In the genomic region with DNA sequence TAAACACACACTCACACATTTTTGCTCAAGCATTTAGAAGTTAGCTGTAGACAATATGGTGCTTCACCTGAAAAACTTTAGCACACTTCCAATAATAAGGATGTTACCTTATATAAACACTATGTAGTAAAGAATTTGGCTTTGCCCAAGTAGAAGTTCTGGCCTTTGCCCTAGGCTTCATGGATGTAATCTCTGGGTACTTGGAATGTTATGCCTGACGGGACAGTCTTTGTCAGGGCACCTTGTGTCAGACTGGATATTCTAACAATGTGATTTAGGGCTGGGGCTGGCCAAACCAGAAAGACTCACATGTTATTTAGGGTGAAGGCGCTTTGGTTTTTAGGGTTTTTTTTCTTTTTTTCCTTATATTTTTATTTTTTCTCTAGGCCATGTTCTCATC, we compare ENCODE assay signal across 9 cellular contexts.
"Had no signal": no experiment of that assay in that cellular context is flagged by ENCODE, and none has a peak within 500 bp of the region (broad histone marks: within the 10 kb centered on the region; RNA-seq: fewer than 3 reads in every experiment).

No MANE protein-coding gene starts in this region.

- H2AFZ ChIP-seq: GM23248, GM23338 had no signal

- H3K9me3 ChIP-seq: HAP-1 had no signal

- DNase-seq: GM23248, GOT3, H7, H9, HCEC 1CT, HFFc6 had no signal

- H3K36me3 ChIP-seq: HAP-1 had no signal

- H3K27ac ChIP-seq: GM23248 had no signal

- H3K4me3 ChIP-seq: GM23248, GM23338, HAP-1 had no signal

- H3K4me2 ChIP-seq: GM23338 had no signal

- H3K9ac ChIP-seq: GM23248 had no signal

- ATAC-seq: GM23338, HCT116 had no signal
